ENCODE assay signal across 19 cellular contexts in the genomic region with DNA sequence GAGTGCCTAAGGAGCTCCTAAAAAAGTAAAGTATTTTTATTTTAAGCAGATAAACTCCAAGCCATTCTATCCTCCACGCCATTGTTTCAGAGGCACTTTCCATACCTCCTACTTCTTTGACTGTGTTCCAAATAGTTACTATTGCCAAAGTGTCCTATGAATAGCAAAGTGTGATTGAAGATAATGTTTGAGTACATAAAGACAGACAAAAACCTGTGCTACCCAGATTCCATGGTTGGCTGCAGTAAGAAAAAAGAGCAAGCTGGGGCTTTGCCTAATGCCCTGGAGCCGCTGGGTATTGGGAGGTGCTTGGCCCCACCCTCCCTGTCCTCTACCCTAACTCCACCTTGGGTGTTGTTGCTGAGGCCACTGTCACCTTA. TPM values are rescaled to one million over a fixed set of nuclear protein-coding genes. Genes with fewer than 3 reads are reported as not detected.
DNase-seq lines count a peak whose midpoint lies in the region; ATAC-seq and TF ChIP-seq lines count a peak whose summit lies in the region.
"Had no signal": no experiment of that assay in that cellular context is flagged by ENCODE, and none has a peak within 500 bp of the region (broad histone marks: within the 10 kb centered on the region; RNA-seq: fewer than 3 reads in every experiment).

No MANE protein-coding gene starts in this region.

- TF ChIP-seq CTCF in endothelial cell (IDR thresholded peaks at IDR 0.05; ENCODE audit: unreplicated experiment) = no peak
- no peak for TF ChIP-seq CTCF in adrenal gland (IDR thresholded peaks at IDR 0.05)

- H3K4me3 ChIP-seq in mucosa of rectum (ENCODE audit: low read length in 2 of 2) (no peak overlapping the region), adrenal gland (peak overlapping the region in 1 of 4 donors; percentile 29)

- H3K27me3 Mint-ChIP-seq in endothelial cell (ENCODE audit: unreplicated experiment) = peaks cover 4% of the 10 kb centered on the region
- H3K27me3 Mint-ChIP-seq: activated CD4-positive, alpha-beta memory T cell treated with anti-CD3 and anti-CD28 coated beads for 36 hours; CD4-positive, CD25-positive, alpha-beta regulatory T cell; dendritic cell treated with granulocyte-macrophage colony-stimulating factor and Interleukin-4, amounts not matched to agents 40 ng/mL and 50 ng/mL, for 4 days had no signal

- no peak overlapping the region for H3K27ac Mint-ChIP-seq in endothelial cell (ENCODE audit: unreplicated experiment)
- H3K27ac Mint-ChIP-seq: activated CD4-positive, alpha-beta memory T cell treated with anti-CD3 and anti-CD28 coated beads for 36 hours; activated naive CD4-positive, alpha-beta T cell treated with anti-CD3 and anti-CD28 coated beads for 36 hours; dendritic cell treated with granulocyte-macrophage colony-stimulating factor and Interleukin-4, amounts not matched to agents 40 ng/mL and 50 ng/mL, for 4 days; natural killer cell had no signal

- H3K9me3 Mint-ChIP-seq in endothelial cell (ENCODE audit: unreplicated experiment) = no peaks in the 10 kb centered on the region
- H3K9me3 Mint-ChIP-seq: activated CD4-positive, alpha-beta memory T cell treated with anti-CD3 and anti-CD28 coated beads for 36 hours; activated naive CD4-positive, alpha-beta T cell treated with anti-CD3 and anti-CD28 coated beads for 36 hours; dendritic cell treated with granulocyte-macrophage colony-stimulating factor and Interleukin-4, amounts not matched to agents 40 ng/mL and 50 ng/mL, for 4 days; natural killer cell had no signal

- peaks cover 8% of the 10 kb centered on the region for H3K4me1 Mint-ChIP-seq in endothelial cell (ENCODE audit: unreplicated experiment)

- DNase-seq in DMS79 (lab: John Stamatoyannopoulos, UW) (peak; percentile 72), NCI-H345 (lab: John Stamatoyannopoulos, UW) (peak; percentile 62), endothelial cell (ENCODE audit: low spot score) (no peak), adrenal gland (no peak)
- DNase-seq in NK-92 treated with Interleukin-12 subunit alpha and Interleukin-12 subunit beta, amount 100 ng/mL, for 24 hours (lab: John Stamatoyannopoulos, UW) = no peak
- DNase-seq: ACHN; activated CD4-positive, alpha-beta memory T cell treated with anti-CD3 and anti-CD28 coated beads for 36 hours; activated naive CD4-positive, alpha-beta T cell treated with anti-CD3 and anti-CD28 coated beads for 36 hours; activated T-cell treated with anti-CD3 and anti-CD28 coated beads, Interleukin-2, amount 50 U/mL, for 1 hour; CD4-positive, CD25-positive, alpha-beta regulatory T cell; glutamatergic neuron; natural killer cell; NCI-H524; stimulated activated naive CD4-positive, alpha-beta T cell had no signal

- H3K27me3 ChIP-seq in mucosa of rectum (ENCODE audit: control insufficient read depth in 2 of 2, insufficient read depth in 2 of 2, low read length in 2 of 2) (no peaks in the 10 kb centered on the region), adrenal gland (no peaks in the 10 kb centered on the region)

- no peaks in the 10 kb centered on the region for H3K36me3 ChIP-seq in mucosa of rectum (ENCODE audit: control insufficient read depth in 2 of 2, insufficient read depth in 2 of 2, low read length in 2 of 2)
- no peaks in the 10 kb centered on the region for H3K36me3 ChIP-seq in adrenal gland (replicated peaks in 1 of 2)

- intact Hi-C loops in adrenal gland (cut with DNase I) = loop anchor here in 1 of 2 donors (10.0 kb wide), 1 partner anchor 93 kb away; no protein-coding TSS in a partner anchor

- peak overlapping the region; percentile 1 to 32 for H3K27ac ChIP-seq in mucosa of rectum (ENCODE audit: low read depth in 2 of 2, low read length in 2 of 2)
- H3K27ac ChIP-seq in adrenal gland = peak overlapping the region in 1 of 5 donors; percentile 12

- peaks cover 10 to 27% of the 10 kb centered on the region in 2 donors for H3K4me1 ChIP-seq in mucosa of rectum (ENCODE audit: control insufficient read depth in 2 of 2, insufficient read depth in 2 of 2, low read length in 2 of 2)
- peaks cover 6 to 15% of the 10 kb centered on the region in 2 donors for H3K4me1 ChIP-seq in adrenal gland (replicated peaks in 1 of 2)

- H3K9ac ChIP-seq in mucosa of rectum (ENCODE audit: low read depth in 1 of 2, low read length in 2 of 2) = no peak overlapping the region

- no peak overlapping the region for H3K4me3 Mint-ChIP-seq in endothelial cell (ENCODE audit: unreplicated experiment)
- H3K4me3 Mint-ChIP-seq: activated CD4-positive, alpha-beta memory T cell treated with anti-CD3 and anti-CD28 coated beads for 36 hours; activated naive CD4-positive, alpha-beta T cell treated with anti-CD3 and anti-CD28 coated beads for 36 hours; dendritic cell treated with granulocyte-macrophage colony-stimulating factor and Interleukin-4, amounts not matched to agents 40 ng/mL and 50 ng/mL, for 4 days; natural killer cell had no signal

- TF ChIP-seq POLR2A in adrenal gland (IDR thresholded peaks at IDR 0.05) = no peak

- H3K9me3 ChIP-seq in mucosa of rectum (ENCODE audit: control insufficient read depth in 2 of 2, low read length in 2 of 2) (no peaks in the 10 kb centered on the region), adrenal gland (replicated peaks in 1 of 3) (no peaks in the 10 kb centered on the region)

- ATAC-seq in esophagus mucosa (peak; percentile 87), GM19324 (IDR thresholded peaks at IDR 0.05; ENCODE audit: low FRiP score, unreplicated experiment) (no peak)
- ATAC-seq: natural killer cell, Panc1 had no signal

- 61 to 78% (median 67%) methylated on average over 2 of the region's 2 CpGs for WGBS in adrenal gland, 4 donors

- H3K36me3 Mint-ChIP-seq in endothelial cell (ENCODE audit: low read depth, unreplicated experiment) = peaks cover 3% of the 10 kb centered on the region
- H3K36me3 Mint-ChIP-seq: activated CD4-positive, alpha-beta memory T cell treated with anti-CD3 and anti-CD28 coated beads for 36 hours; CD4-positive, CD25-positive, alpha-beta regulatory T cell; natural killer cell had no signal

RNA-seq across cellular contexts. Expression of gene MBOAT1, which starts 5.2 kb away (rescaled TPM):
- total RNA-seq in esophagus mucosa (6.3 TPM), endothelial cell (ENCODE audit: unreplicated experiment) (10.7 TPM), adrenal gland (10 to 100 TPM in 2 of 8 donors, 1 to 10 TPM in 6; 1.5 to 11.2 (median 9.1) TPM)
- 1 to 10 TPM; 1.6 to 2.2 (median 2.0) TPM for polyA plus RNA-seq in adrenal gland

Comparison
In these comparisons a context has a peak if more than half of its experiments do, and no peak if none do; other contexts are left out.
1. DNase-seq: peak in DMS79 (single experiment) and NCI-H345 (single experiment); none in endothelial cell (single experiment), NK-92 treated with Interleukin-12 subunit alpha and Interleukin-12 subunit beta, amount 100 ng/mL, for 24 hours (single experiment) and adrenal gland (0 of 7).